Comparison of ENCODE assay signal across 20 cellular contexts in the genomic region with DNA sequence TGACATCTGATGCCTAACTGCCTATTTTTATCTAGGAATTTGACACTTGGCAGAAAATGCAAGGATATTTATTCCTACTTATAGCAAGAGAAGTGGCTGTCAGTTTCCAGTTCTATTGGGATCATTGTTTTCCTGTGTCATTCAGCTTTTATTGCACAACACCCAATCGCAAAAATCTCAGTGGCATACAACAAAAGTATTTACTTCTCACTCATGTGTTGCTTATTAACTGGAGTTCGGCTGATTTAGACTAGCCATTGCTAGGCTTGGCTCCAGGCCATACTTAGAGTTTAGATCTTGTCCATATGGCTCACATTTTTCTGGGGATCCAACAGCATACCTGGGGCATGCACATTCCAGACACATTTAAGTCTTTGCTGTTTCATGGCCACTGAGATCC.
DNase-seq lines count a peak whose midpoint lies in the region; ATAC-seq and TF ChIP-seq lines count a peak whose summit lies in the region.
"Had no signal": no experiment of that assay in that cellular context is flagged by ENCODE, and none has a peak within 500 bp of the region (broad histone marks: within the 10 kb centered on the region; RNA-seq: fewer than 3 reads in every experiment).

No MANE protein-coding gene starts in this region.

- no peak overlapping the region for H3K4me3 Mint-ChIP-seq in stimulated activated naive CD8-positive, alpha-beta T cell treated with anti-CD3 and anti-CD28 coated beads, Interleukin-15, amount 100 ng/mL, for 72 hours
- H3K4me3 Mint-ChIP-seq: activated CD4-positive, alpha-beta T cell treated with anti-CD3 and anti-CD28 coated beads for 36 hours; natural killer cell had no signal

- no peak overlapping the region for H4K91ac ChIP-seq in IMR-90 (ENCODE audit: insufficient read depth, low read depth, low read length)

- no peak; the same call in 1 of the 2 replicates for ATAC-seq in IMR-90 (ENCODE audit: low read depth)
- no peak for ATAC-seq in stimulated activated naive CD8-positive, alpha-beta T cell treated with anti-CD3 and anti-CD28 coated beads, Interleukin-15, amount 100 ng/mL, for 72 hours
- no peak for ATAC-seq in Right ventricle myocardium superior (ENCODE audit: poor library complexity)
- ATAC-seq: activated CD4-positive, alpha-beta T cell treated with anti-CD3 and anti-CD28 coated beads for 36 hours; natural killer cell had no signal

- no peak overlapping the region for H3K14ac ChIP-seq in IMR-90 (replicated peaks; ENCODE audit: low read depth, low read length)

- H3K27me3 Mint-ChIP-seq in stimulated activated naive CD8-positive, alpha-beta T cell treated with anti-CD3 and anti-CD28 coated beads, Interleukin-15, amount 100 ng/mL, for 72 hours: no peaks in the 10 kb centered on the region
- H3K27me3 Mint-ChIP-seq: activated CD4-positive, alpha-beta T cell treated with anti-CD3 and anti-CD28 coated beads for 36 hours; progenitor cell of endocrine pancreas had no signal

- H2AK5ac ChIP-seq in IMR-90 (ENCODE audit: low read depth, low read length): no peak overlapping the region

- H2AK9ac ChIP-seq in IMR-90 (replicated peaks; ENCODE audit: low read depth, low read length, poor library complexity): no peak overlapping the region

- no peak overlapping the region for H3K4me2 ChIP-seq in IMR-90 (ENCODE audit: low read depth, low read length)
- H3K4me2 ChIP-seq: PC-9 had no signal

- CTCF ChIA-PET in IMR-90 (lab: Yijun Ruan, JAX): no interaction called here

- no peak for TF ChIP-seq RAD21 in IMR-90 (IDR thresholded peaks at IDR 0.05; ENCODE audit: low read length)

- POLR2A ChIA-PET in IMR-90 (lab: Charles Lee; ENCODE audit: unreplicated experiment): no interaction called here

- no peaks in the 10 kb centered on the region for H3K9me1 ChIP-seq in IMR-90 (ENCODE audit: insufficient read depth, low read length)

- no peak overlapping the region for H3K4ac ChIP-seq in IMR-90 (ENCODE audit: low read depth, low read length)

- no peak for TF ChIP-seq POLR2A in IMR-90 (IDR thresholded peaks at IDR 0.05; ENCODE audit: low read depth, low read length)

- no peak overlapping the region for H3K27ac Mint-ChIP-seq in stimulated activated naive CD8-positive, alpha-beta T cell treated with anti-CD3 and anti-CD28 coated beads, Interleukin-15, amount 100 ng/mL, for 72 hours
- H3K27ac Mint-ChIP-seq: activated CD4-positive, alpha-beta T cell treated with anti-CD3 and anti-CD28 coated beads for 36 hours; natural killer cell; progenitor cell of endocrine pancreas had no signal

- H2BK5ac ChIP-seq in IMR-90 (ENCODE audit: low read depth, low read length, poor library complexity, severe bottlenecking): no peak overlapping the region

- H4K20me1 ChIP-seq in IMR-90 (ENCODE audit: insufficient read depth, low read length): no peaks in the 10 kb centered on the region

- H2BK120ac ChIP-seq in IMR-90 (ENCODE audit: low read depth, low read length): no peak overlapping the region

- H2BK15ac ChIP-seq in IMR-90 (ENCODE audit: low read depth, low read length): no peak overlapping the region

- no peak overlapping the region for H2AFZ ChIP-seq in IMR-90 (replicated peaks; ENCODE audit: low read length, poor library complexity)
- H2AFZ ChIP-seq: PC-9 had no signal

- H3K18ac ChIP-seq in IMR-90 (ENCODE audit: low read depth, low read length): no peak overlapping the region

- H3K27ac ChIP-seq in IMR-90 (ENCODE audit: insufficient read depth, low read length): no peak overlapping the region
- H3K27ac ChIP-seq in brain microvascular endothelial cell: no peak overlapping the region
- H3K27ac ChIP-seq: PC-9, thyroid gland had no signal

- H3K27me3 ChIP-seq in IMR-90 (ENCODE audit: control insufficient read depth, insufficient read depth, low read length): no peaks in the 10 kb centered on the region
- H3K27me3 ChIP-seq in kidney epithelial cell (ENCODE audit: control insufficient read depth, insufficient read depth, low read length): no peaks in the 10 kb centered on the region
- H3K27me3 ChIP-seq in brain microvascular endothelial cell (replicated peaks): no peaks in the 10 kb centered on the region
- H3K27me3 ChIP-seq: thyroid gland had no signal

- BruUV-seq in IMR-90 (replicated peaks; lab: Mats Ljungman, UMichigan): no TSS peak

- WGBS in IMR-90 (ENCODE audit: extremely low coverage in 2 of 2, insufficient read length in 1 of 2), 2 experiments: no CpG with 5 or more reads among the region's 2 CpGs

- intact Hi-C loops in IMR-90 (cut with micrococcal nuclease): no loop called here
- intact Hi-C loops in Right ventricle myocardium superior (cut with DNase I): no loop called here

- no peaks in the 10 kb centered on the region for H3K4me1 ChIP-seq in IMR-90 (ENCODE audit: control insufficient read depth, insufficient read depth, low read length)
- H3K4me1 ChIP-seq: thyroid gland had no signal

- TF ChIP-seq CTCF in IMR-90 (conservative IDR thresholded peaks at IDR 0.05; ENCODE audit: low read depth, low read length) (no peak), cardiac fibroblast (IDR thresholded peaks at IDR 0.05; ENCODE audit: low read depth, low read length) (no peak), kidney epithelial cell (IDR thresholded peaks at IDR 0.05; ENCODE audit: insufficient read depth, low read length, poor library complexity, severe bottlenecking) (no peak), brain microvascular endothelial cell (IDR thresholded peaks at IDR 0.05; ENCODE audit: low read depth, low read length, missing control alignments) (no peak)

- H4K5ac ChIP-seq in IMR-90 (ENCODE audit: low read depth, low read length): no peak overlapping the region

- peaks cover 10 to 19% of the 10 kb centered on the region in 2 donors for H3K9me3 Mint-ChIP-seq in stimulated activated naive CD8-positive, alpha-beta T cell treated with anti-CD3 and anti-CD28 coated beads, Interleukin-15, amount 100 ng/mL, for 72 hours

- no peaks in the 10 kb centered on the region for H3K36me3 ChIP-seq in IMR-90 (ENCODE audit: control insufficient read depth, insufficient read depth, low read length)
- no peaks in the 10 kb centered on the region for H3K36me3 ChIP-seq in kidney epithelial cell (ENCODE audit: control insufficient read depth, insufficient read depth, low read length)
- H3K36me3 ChIP-seq in brain microvascular endothelial cell (replicated peaks): no peaks in the 10 kb centered on the region
- H3K36me3 ChIP-seq: thyroid gland had no signal

- no peaks in the 10 kb centered on the region for H3K4me1 Mint-ChIP-seq in stimulated activated naive CD8-positive, alpha-beta T cell treated with anti-CD3 and anti-CD28 coated beads, Interleukin-15, amount 100 ng/mL, for 72 hours
- H3K4me1 Mint-ChIP-seq: activated CD4-positive, alpha-beta T cell treated with anti-CD3 and anti-CD28 coated beads for 36 hours; natural killer cell had no signal

- no peaks in the 10 kb centered on the region for H3K79me1 ChIP-seq in IMR-90 (ENCODE audit: low read depth in 1 of 2, low read length in 2 of 2)

- no peak overlapping the region for H3K56ac ChIP-seq in IMR-90 (ENCODE audit: extremely low read depth, insufficient read depth, low read length)

- DNase-seq in DMS 273 treated with DMSO at 0.1 percent for 48 hours (lab: John Stamatoyannopoulos, UW) (peak; percentile 12), IMR-90 (peak; percentile 0), cardiac fibroblast (ENCODE audit: low read depth in 2 of 2) (peak; percentile 3 to 5), kidney epithelial cell (ENCODE audit: low read depth) (peak; percentile 0), globus pallidus (ENCODE audit: low spot score) (no peak), brain microvascular endothelial cell (no peak), Right ventricle myocardium superior (no peak)
- DNase-seq in stimulated activated naive CD8-positive, alpha-beta T cell treated with anti-CD3 and anti-CD28 coated beads, Interleukin-15, amount 100 ng/mL, for 72 hours: no peak
- DNase-seq: activated CD4-positive, alpha-beta T cell treated with anti-CD3 and anti-CD28 coated beads for 36 hours; activated CD8-positive, alpha-beta memory T cell treated with anti-CD3 and anti-CD28 coated beads, Interleukin-2, amount 50 U/mL, for 4 hours; activated gamma-delta T cell; amniotic stem cell; Kasumi-1; mesenchymal stem cell; natural killer cell; NCI-H1417; NCI-H510A treated with DMSO at 0.1 percent for 48 hours; PC-9; thyroid gland had no signal

- in situ Hi-C loops in IMR-90 (cut with MboI; ENCODE audit: low sequenced_read_pairs) (no loop called here), brain microvascular endothelial cell (cut with HindIII; ENCODE audit: low pct_ligation_motif_present, low sequenced_read_pairs) (no loop called here)

- dilution Hi-C loops in IMR-90 (cut with HindIII; ENCODE audit: low sequenced_read_pairs, unreplicated experiment): no loop called here

- H4K8ac ChIP-seq in IMR-90 (ENCODE audit: low read depth in 2 of 2, low read length in 2 of 2): no peak overlapping the region

- H3K9me3 ChIP-seq in IMR-90 (ENCODE audit: control insufficient read depth, insufficient read depth, low read length): no peaks in the 10 kb centered on the region
- H3K9me3 ChIP-seq: thyroid gland had no signal

- H3K23ac ChIP-seq in IMR-90 (ENCODE audit: low read depth, low read length): no peak overlapping the region

- H3K4me3 ChIP-seq in IMR-90 (ENCODE audit: insufficient read depth, low read depth, low read length): no peak overlapping the region
- H3K4me3 ChIP-seq in cardiac fibroblast (replicated peaks in 1 of 2; ENCODE audit: low read depth in 2 of 2, low read length in 2 of 2): no peak overlapping the region
- no peak overlapping the region for H3K4me3 ChIP-seq in kidney epithelial cell (ENCODE audit: low read depth, low read length)
- H3K4me3 ChIP-seq in brain microvascular endothelial cell (ENCODE audit: low read depth, low read length): no peak overlapping the region
- H3K4me3 ChIP-seq: PC-9, thyroid gland had no signal

- no peak overlapping the region for H2BK20ac ChIP-seq in IMR-90 (ENCODE audit: low read depth, low read length)

- H3K9ac ChIP-seq in IMR-90 (ENCODE audit: low read depth, low read length): no peak overlapping the region

TF ChIP-seq in IMR-90, 13 proteins besides CTCF, POLR2A, EP300 and RAD21:
- TF ChIP-seq SMC3 (IDR thresholded peaks at IDR 0.05; ENCODE audit: low read depth, low read length) (no peak), MAZ (IDR thresholded peaks at IDR 0.05; ENCODE audit: borderline replicate concordance, low read depth, low read length) (no peak), BHLHE40 (IDR thresholded peaks at IDR 0.05; ENCODE audit: low read depth, low read length) (no peak), CEBPB (IDR thresholded peaks at IDR 0.05; ENCODE audit: low read depth, low read length) (peak; percentile 75)

Comparison
In these comparisons a context has a peak if more than half of its experiments do, and no peak if none do; other contexts are left out.
1. DNase-seq: peak in DMS 273 treated with DMSO at 0.1 percent for 48 hours (single experiment), IMR-90 (single experiment), cardiac fibroblast (2 of 2) and kidney epithelial cell (single experiment); none in stimulated activated naive CD8-positive, alpha-beta T cell treated with anti-CD3 and anti-CD28 coated beads, Interleukin-15, amount 100 ng/mL, for 72 hours (0 of 2), globus pallidus (single experiment), brain microvascular endothelial cell (single experiment) and Right ventricle myocardium superior (single experiment).